15 cellular contexts compared by ENCODE assay signal in the genomic region with DNA sequence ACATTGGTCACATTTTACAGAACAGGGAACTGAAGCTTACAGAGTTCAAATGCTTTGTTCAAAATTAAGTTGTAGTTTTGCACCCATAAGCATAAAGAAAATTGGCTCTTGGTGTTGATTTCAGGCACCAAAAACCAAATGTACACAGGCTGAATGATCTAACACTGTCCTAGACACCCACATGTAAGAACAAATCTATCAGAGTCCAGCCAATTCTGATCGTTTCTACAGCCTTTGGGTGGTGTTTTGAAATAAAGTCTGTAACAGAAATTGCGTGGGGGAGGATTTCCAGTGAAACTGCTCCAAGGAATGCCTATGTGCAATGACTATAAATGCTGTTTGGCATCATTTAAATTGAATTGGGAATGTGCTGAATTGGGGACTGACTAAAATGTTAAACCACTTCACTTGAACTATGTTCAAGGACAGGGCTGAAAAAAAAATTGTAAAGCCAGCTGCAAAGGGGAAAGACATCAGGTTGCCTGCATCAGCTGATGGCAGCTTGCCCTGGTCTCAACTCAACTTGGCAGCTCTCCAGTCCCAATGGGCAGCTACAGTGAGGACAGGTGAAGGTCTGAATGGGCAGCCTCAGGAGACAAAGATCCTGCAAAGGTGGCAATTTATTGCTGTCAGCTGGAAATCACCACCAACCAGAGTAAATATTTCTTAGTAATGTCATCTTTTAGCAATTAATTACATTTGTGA.
DNase-seq lines count a peak whose midpoint lies in the region; ATAC-seq and TF ChIP-seq lines count a peak whose summit lies in the region.
"Had no signal": no experiment of that assay in that cellular context is flagged by ENCODE, and none has a peak within 500 bp of the region (broad histone marks: within the 10 kb centered on the region; RNA-seq: fewer than 3 reads in every experiment).

No MANE protein-coding gene starts in this region.

- no peak for ATAC-seq in left colon
- ATAC-seq in activated CD8-positive, alpha-beta T cell treated with anti-CD3 and anti-CD28 coated beads for 36 hours: no peak
- no peak for ATAC-seq in HG02588 (IDR thresholded peaks at IDR 0.05; ENCODE audit: unreplicated experiment)
- ATAC-seq in HG02852 (IDR thresholded peaks at IDR 0.05; ENCODE audit: unreplicated experiment): no peak
- ATAC-seq: PC-3 had no signal

- H3K27ac Mint-ChIP-seq in activated CD8-positive, alpha-beta T cell treated with anti-CD3 and anti-CD28 coated beads for 36 hours: no peak overlapping the region
- H3K27ac Mint-ChIP-seq: CD8-positive, alpha-beta memory T cell had no signal

- intact Hi-C loops in left colon (cut with DNase I, micrococcal nuclease): no loop called here
- intact Hi-C loops in activated CD8-positive, alpha-beta T cell treated with anti-CD3 and anti-CD28 coated beads for 36 hours (cut with micrococcal nuclease): no loop called here

- CTCF ChIA-PET in activated CD8-positive, alpha-beta T cell treated with anti-CD3 and anti-CD28 coated beads for 36 hours (lab: Charles Lee): no interaction called here

- H3K4me3 Mint-ChIP-seq in activated CD8-positive, alpha-beta T cell treated with anti-CD3 and anti-CD28 coated beads for 36 hours: no peak overlapping the region
- H3K4me3 Mint-ChIP-seq: CD8-positive, alpha-beta memory T cell had no signal

- H3K4me1 Mint-ChIP-seq in activated CD8-positive, alpha-beta T cell treated with anti-CD3 and anti-CD28 coated beads for 36 hours (ENCODE audit: low read depth): no peaks in the 10 kb centered on the region
- H3K4me1 Mint-ChIP-seq: CD8-positive, alpha-beta memory T cell had no signal

- H3K36me3 Mint-ChIP-seq in activated CD8-positive, alpha-beta T cell treated with anti-CD3 and anti-CD28 coated beads for 36 hours (ENCODE audit: low read depth): no peaks in the 10 kb centered on the region
- H3K36me3 Mint-ChIP-seq: CD8-positive, alpha-beta memory T cell had no signal

- peaks cover 2% of the 10 kb centered on the region for H3K27me3 Mint-ChIP-seq in activated CD8-positive, alpha-beta T cell treated with anti-CD3 and anti-CD28 coated beads for 36 hours

- POLR2A ChIA-PET in activated CD8-positive, alpha-beta T cell treated with anti-CD3 and anti-CD28 coated beads for 36 hours (lab: Charles Lee): no interaction called here

- TF ChIP-seq CTCF in activated CD8-positive, alpha-beta T cell treated with anti-CD3 and anti-CD28 coated beads for 36 hours (IDR thresholded peaks at IDR 0.05): no peak

- DNase-seq in COR-L47 (lab: John Stamatoyannopoulos, UW) (peak; percentile 39), NCI-H1092 treated with DMSO at 0.1 percent for 48 hours (lab: John Stamatoyannopoulos, UW) (peak; percentile 85), NCI-H774 (lab: John Stamatoyannopoulos, UW) (peak; percentile 84), hypothalamus (lab: John Stamatoyannopoulos, UW) (peak in 32 of 51 donors; percentile 1 to 56 (median 22)), left colon (no peak)
- no peak for DNase-seq in activated CD8-positive, alpha-beta T cell treated with anti-CD3 and anti-CD28 coated beads for 36 hours
- DNase-seq: activated CD4-positive, CD25-positive, alpha-beta regulatory T cell treated with anti-CD3 and anti-CD28 coated beads, Interleukin-2, amount 50 U/mL, for 72 hours; activated effector memory CD4-positive, alpha-beta T cell treated with anti-CD3 and anti-CD28 coated beads, Interleukin-2, amount 50 U/mL, for 16 hours; CD8-positive, alpha-beta memory T cell; NCI-H446 treated with DMSO at 0.1 percent for 48 hours; PC-3; stimulated activated CD4-positive, alpha-beta T cell treated with anti-CD3 and anti-CD28 coated beads, Interleukin-2, amount 100 ng/mL, for 48 hours; T-helper 9 cell had no signal

- H3K9me3 Mint-ChIP-seq in activated CD8-positive, alpha-beta T cell treated with anti-CD3 and anti-CD28 coated beads for 36 hours: peaks cover 2% of the 10 kb centered on the region

Comparison
In these comparisons a context has a peak if more than half of its experiments do, and no peak if none do; other contexts are left out.
1. DNase-seq: peak in COR-L47 (single experiment), NCI-H1092 treated with DMSO at 0.1 percent for 48 hours (single experiment), NCI-H774 (single experiment) and hypothalamus (32 of 51); none in left colon (0 of 2) and activated CD8-positive, alpha-beta T cell treated with anti-CD3 and anti-CD28 coated beads for 36 hours (single experiment).